Comparison of ENCODE assay signal across 17 cellular contexts in genomic region chr6:33181141-33181540, GRCh38. TPM values are rescaled to one million over a fixed set of nuclear protein-coding genes. Genes with fewer than 3 reads are reported as not detected.
DNase-seq lines count a peak whose midpoint lies in the region; ATAC-seq and TF ChIP-seq lines count a peak whose summit lies in the region.
"Had no signal": no experiment of that assay in that cellular context is flagged by ENCODE, and none has a peak within 500 bp of the region (broad histone marks: within the 10 kb centered on the region; RNA-seq: fewer than 3 reads in every experiment).

No MANE protein-coding gene starts in this region.

- H2BK15ac ChIP-seq in neuronal stem cell (ENCODE audit: low read length) = no peak overlapping the region

- H3K4me1 ChIP-seq in neuronal stem cell (ENCODE audit: control insufficient read depth in 2 of 2, insufficient read depth in 1 of 2, low read depth in 1 of 2, low read length in 2 of 2) = peaks cover 0 to 3% of the 10 kb centered on the region in 2 donors
- H3K4me1 ChIP-seq: Caco-2 had no signal

- H3K18ac ChIP-seq in neuronal stem cell (ENCODE audit: low read length) = no peak overlapping the region

- no peak overlapping the region for H2BK120ac ChIP-seq in neuronal stem cell (ENCODE audit: low read depth, low read length)

- H3K23ac ChIP-seq in neuronal stem cell (ENCODE audit: low read depth, low read length, poor library complexity) = no peak overlapping the region

- no peak overlapping the region for H3K27ac ChIP-seq in neuronal stem cell (replicated peaks; ENCODE audit: low read length)
- H3K27ac ChIP-seq: 22Rv1, GM23248, HL-60 had no signal

- TF ChIP-seq CTCF in activated CD8-positive, alpha-beta T cell treated with anti-CD3 and anti-CD28 coated beads for 36 hours (IDR thresholded peaks at IDR 0.05) = no peak
- no peak for TF ChIP-seq CTCF in natural killer cell (IDR thresholded peaks at IDR 0.05)

- H3K14ac ChIP-seq in neuronal stem cell (ENCODE audit: low read length) = no peak overlapping the region

- no peak overlapping the region for H2BK12ac ChIP-seq in neuronal stem cell (ENCODE audit: low read length)

- peak overlapping the region; percentile 16 for H3K27ac Mint-ChIP-seq in activated CD8-positive, alpha-beta T cell treated with anti-CD3 and anti-CD28 coated beads, Interleukin-2, amount 10 ng/mL, durations not matched to agents 7 days and 5 days
- no peak overlapping the region for H3K27ac Mint-ChIP-seq in activated CD8-positive, alpha-beta T cell treated with anti-CD3 and anti-CD28 coated beads for 36 hours
- peak overlapping the region; percentile 23 to 42 for H3K27ac Mint-ChIP-seq in natural killer cell
- peak overlapping the region in 1 of 2 donors; percentile 69 for H3K27ac Mint-ChIP-seq in natural killer cell treated with Interleukin-12 subunit alpha and Interleukin-12 subunit beta and Interleukin-15 and Interleukin-18, amount 100 ng/mL, for 72 hours

- peak overlapping the region; percentile 88 for H2BK5ac ChIP-seq in neuronal stem cell (ENCODE audit: low read length)

- H3K9me3 ChIP-seq in neuronal stem cell (replicated peaks in 1 of 2; ENCODE audit: control insufficient read depth in 2 of 2, insufficient read depth in 1 of 2, low read depth in 1 of 2, low read length in 2 of 2) = peaks cover 0 to 10% of the 10 kb centered on the region in 2 donors
- H3K9me3 ChIP-seq: Caco-2 had no signal

- POLR2A ChIA-PET in activated CD8-positive, alpha-beta T cell treated with anti-CD3 and anti-CD28 coated beads, Interleukin-2, amount 10 ng/mL, durations not matched to agents 7 days and 5 days (lab: Charles Lee) = no interaction called here
- POLR2A ChIA-PET in activated CD8-positive, alpha-beta T cell treated with anti-CD3 and anti-CD28 coated beads for 36 hours (lab: Charles Lee) = interaction anchor here (1.2 kb wide), 1 partner anchor 11 kb away, joined by 3 read pairs; no protein-coding TSS in a partner anchor

- no peaks in the 10 kb centered on the region for H3K36me3 ChIP-seq in neuronal stem cell (replicated peaks in 1 of 2; ENCODE audit: control insufficient read depth in 2 of 2, insufficient read depth in 2 of 2, low read length in 2 of 2)

- H3K79me1 ChIP-seq in neuronal stem cell (ENCODE audit: low read depth, low read length) = no peaks in the 10 kb centered on the region

- H3K27me3 ChIP-seq in neuronal stem cell (ENCODE audit: control insufficient read depth in 3 of 3, insufficient read depth in 3 of 3, low read depth in 1 of 3, low read length in 3 of 3) = peaks cover 0 to 10% (median 0%) of the 10 kb centered on the region in 3 experiments

- H3K4me3 Mint-ChIP-seq in activated CD8-positive, alpha-beta T cell treated with anti-CD3 and anti-CD28 coated beads, Interleukin-2, amount 10 ng/mL, durations not matched to agents 7 days and 5 days = no peak overlapping the region
- H3K4me3 Mint-ChIP-seq in activated CD8-positive, alpha-beta T cell treated with anti-CD3 and anti-CD28 coated beads for 36 hours = no peak overlapping the region
- H3K4me3 Mint-ChIP-seq in natural killer cell = no peak overlapping the region
- no peak overlapping the region for H3K4me3 Mint-ChIP-seq in natural killer cell treated with Interleukin-12 subunit alpha and Interleukin-12 subunit beta and Interleukin-15 and Interleukin-18, amount 100 ng/mL, for 72 hours
- H3K4me3 Mint-ChIP-seq: CD14-positive monocyte; CD8-positive, alpha-beta memory T cell had no signal

- no peak overlapping the region for H3K4ac ChIP-seq in neuronal stem cell (ENCODE audit: low read length)

- WGBS in neuronal stem cell (ENCODE audit: extremely low coverage in 2 of 2, insufficient read length in 2 of 2, insufficient replicate concordance in 1 of 2), 2 donors = no CpG with 5 or more reads among the region's 7 CpGs

- intact Hi-C loops in activated CD8-positive, alpha-beta T cell treated with anti-CD3 and anti-CD28 coated beads for 36 hours (cut with micrococcal nuclease) = no loop called here
- intact Hi-C loops in natural killer cell (cut with micrococcal nuclease) = no loop called here

- no peak for ATAC-seq in activated CD8-positive, alpha-beta T cell treated with anti-CD3 and anti-CD28 coated beads, Interleukin-2, amount 10 ng/mL, durations not matched to agents 7 days and 5 days
- no peak for ATAC-seq in activated CD8-positive, alpha-beta T cell treated with anti-CD3 and anti-CD28 coated beads for 36 hours
- ATAC-seq in natural killer cell (no peak), GM19395 (IDR thresholded peaks at IDR 0.05; ENCODE audit: unreplicated experiment) (no peak), GM19351 (IDR thresholded peaks at IDR 0.05; ENCODE audit: unreplicated experiment) (no peak)
- ATAC-seq in natural killer cell treated with Interleukin-12 subunit alpha and Interleukin-12 subunit beta and Interleukin-15 and Interleukin-18, amount 100 ng/mL, for 72 hours = no peak
- ATAC-seq: HCT116 had no signal

- no peak overlapping the region for H4K91ac ChIP-seq in neuronal stem cell (ENCODE audit: low read depth, low read length, poor library complexity)

- peaks cover 23% of the 10 kb centered on the region for H3K36me3 Mint-ChIP-seq in activated CD8-positive, alpha-beta T cell treated with anti-CD3 and anti-CD28 coated beads, Interleukin-2, amount 10 ng/mL, durations not matched to agents 7 days and 5 days (ENCODE audit: low read depth)
- peaks cover 18% of the 10 kb centered on the region for H3K36me3 Mint-ChIP-seq in activated CD8-positive, alpha-beta T cell treated with anti-CD3 and anti-CD28 coated beads for 36 hours (ENCODE audit: low read depth)
- peaks cover 13% of the 10 kb centered on the region for H3K36me3 Mint-ChIP-seq in natural killer cell
- H3K36me3 Mint-ChIP-seq in natural killer cell treated with Interleukin-12 subunit alpha and Interleukin-12 subunit beta and Interleukin-15 and Interleukin-18, amount 100 ng/mL, for 72 hours = peaks cover 14% of the 10 kb centered on the region

- CTCF ChIA-PET in activated CD8-positive, alpha-beta T cell treated with anti-CD3 and anti-CD28 coated beads, Interleukin-2, amount 10 ng/mL, durations not matched to agents 7 days and 5 days (lab: Charles Lee) = no interaction called here
- CTCF ChIA-PET in activated CD8-positive, alpha-beta T cell treated with anti-CD3 and anti-CD28 coated beads for 36 hours (lab: Charles Lee) = no interaction called here

- no peak overlapping the region for H3K4me3 ChIP-seq in neuronal stem cell (ENCODE audit: low read length in 2 of 2)
- H3K4me3 ChIP-seq: GM23248 had no signal

- no peak for TF ChIP-seq POLR2A in erythroblast (IDR thresholded peaks at IDR 0.05; ENCODE audit: low read length)

- H2AK5ac ChIP-seq in neuronal stem cell (ENCODE audit: low read depth, low read length) = peak overlapping the region; percentile 8

- H4K8ac ChIP-seq in neuronal stem cell (ENCODE audit: low read depth, low read length) = no peak overlapping the region

- no peak overlapping the region for H3K4me2 ChIP-seq in neuronal stem cell (ENCODE audit: insufficient read depth, low read length, poor library complexity, severe bottlenecking)

- no peak for DNase-seq in activated CD8-positive, alpha-beta T cell treated with anti-CD3 and anti-CD28 coated beads, Interleukin-2, amount 10 ng/mL, durations not matched to agents 7 days and 5 days
- DNase-seq in activated CD8-positive, alpha-beta T cell treated with anti-CD3 and anti-CD28 coated beads for 36 hours = no peak
- DNase-seq in natural killer cell = no peak
- no peak for DNase-seq in natural killer cell treated with Interleukin-12 subunit alpha and Interleukin-12 subunit beta and Interleukin-15 and Interleukin-18, amount 100 ng/mL, for 72 hours (ENCODE audit: low spot score)
- DNase-seq in neuronal stem cell (ENCODE audit: low spot score) = no peak
- DNase-seq in erythroblast (lab: John Stamatoyannopoulos, UW) = no peak
- DNase-seq: Caco-2; CD8-positive, alpha-beta memory T cell; DMS53; GF-D8; GM23248 had no signal

- no peaks in the 10 kb centered on the region for H3K27me3 Mint-ChIP-seq in activated CD8-positive, alpha-beta T cell treated with anti-CD3 and anti-CD28 coated beads, Interleukin-2, amount 10 ng/mL, durations not matched to agents 7 days and 5 days (ENCODE audit: low read depth)
- no peaks in the 10 kb centered on the region for H3K27me3 Mint-ChIP-seq in activated CD8-positive, alpha-beta T cell treated with anti-CD3 and anti-CD28 coated beads for 36 hours
- peaks cover 7 to 16% of the 10 kb centered on the region in 2 donors for H3K27me3 Mint-ChIP-seq in natural killer cell (ENCODE audit: low read depth in 2 of 2)
- H3K27me3 Mint-ChIP-seq in natural killer cell treated with Interleukin-12 subunit alpha and Interleukin-12 subunit beta and Interleukin-15 and Interleukin-18, amount 100 ng/mL, for 72 hours = peaks cover 0 to 10% of the 10 kb centered on the region in 2 donors

- no peak overlapping the region for H3K9ac ChIP-seq in neuronal stem cell (ENCODE audit: low read depth, low read length, poor library complexity)
- H3K9ac ChIP-seq: GM23248 had no signal

- H2AFZ ChIP-seq in neuronal stem cell (ENCODE audit: low read length) = no peak overlapping the region
- H2AFZ ChIP-seq: GM23248 had no signal

- peaks cover 15% of the 10 kb centered on the region for H3K9me3 Mint-ChIP-seq in activated CD8-positive, alpha-beta T cell treated with anti-CD3 and anti-CD28 coated beads, Interleukin-2, amount 10 ng/mL, durations not matched to agents 7 days and 5 days (ENCODE audit: insufficient read depth)
- H3K9me3 Mint-ChIP-seq in activated CD8-positive, alpha-beta T cell treated with anti-CD3 and anti-CD28 coated beads for 36 hours = peaks cover 16% of the 10 kb centered on the region
- peaks cover 8 to 11% of the 10 kb centered on the region in 2 donors for H3K9me3 Mint-ChIP-seq in natural killer cell
- H3K9me3 Mint-ChIP-seq in natural killer cell treated with Interleukin-12 subunit alpha and Interleukin-12 subunit beta and Interleukin-15 and Interleukin-18, amount 100 ng/mL, for 72 hours = peaks cover 11% of the 10 kb centered on the region

- peaks cover 24% of the 10 kb centered on the region for H3K4me1 Mint-ChIP-seq in activated CD8-positive, alpha-beta T cell treated with anti-CD3 and anti-CD28 coated beads, Interleukin-2, amount 10 ng/mL, durations not matched to agents 7 days and 5 days (ENCODE audit: low read depth)
- peaks cover 19% of the 10 kb centered on the region for H3K4me1 Mint-ChIP-seq in activated CD8-positive, alpha-beta T cell treated with anti-CD3 and anti-CD28 coated beads for 36 hours (ENCODE audit: low read depth)
- peaks cover 15 to 24% of the 10 kb centered on the region in 2 donors for H3K4me1 Mint-ChIP-seq in natural killer cell
- peaks cover 14% of the 10 kb centered on the region in 2 donors for H3K4me1 Mint-ChIP-seq in natural killer cell treated with Interleukin-12 subunit alpha and Interleukin-12 subunit beta and Interleukin-15 and Interleukin-18, amount 100 ng/mL, for 72 hours (ENCODE audit: low read depth in 2 of 2)

RNA-seq across cellular contexts. Expression of gene COL11A2, which starts 11.1 kb away (rescaled TPM):
- total RNA-seq in activated CD8-positive, alpha-beta T cell treated with anti-CD3 and anti-CD28 coated beads, Interleukin-2, amount 10 ng/mL, durations not matched to agents 7 days and 5 days = under 1 TPM; 0.71 to 0.83 TPM
- 1 to 10 TPM; 1.3 to 1.4 TPM for total RNA-seq in activated CD8-positive, alpha-beta T cell treated with anti-CD3 and anti-CD28 coated beads for 36 hours
- 1 to 10 TPM in 1 of 3 donors, under 1 TPM in 2; 0.93 to 2.0 (median 0.94) TPM for total RNA-seq in natural killer cell
- total RNA-seq in natural killer cell treated with Interleukin-12 subunit alpha and Interleukin-12 subunit beta and Interleukin-15 and Interleukin-18, amount 100 ng/mL, for 72 hours = 1 to 10 TPM; 1.1 to 1.3 TPM
- 0.86 TPM for polyA plus RNA-seq in neuronal stem cell (2013, experiment 1 of 2)
- polyA plus RNA-seq in neuronal stem cell (2013, experiment 2 of 2) = 0.82 TPM
- polyA plus RNA-seq: CD14-positive monocyte; CD8-positive, alpha-beta memory T cell had no signal

RNA-seq across cellular contexts. Expression of gene RXRB, which starts 19.3 kb away (rescaled TPM):
- total RNA-seq in activated CD8-positive, alpha-beta T cell treated with anti-CD3 and anti-CD28 coated beads, Interleukin-2, amount 10 ng/mL, durations not matched to agents 7 days and 5 days = 10 to 100 TPM; 33.5 to 34.5 TPM
- 10 to 100 TPM; 41.2 to 41.9 TPM for total RNA-seq in activated CD8-positive, alpha-beta T cell treated with anti-CD3 and anti-CD28 coated beads for 36 hours
- 10 to 100 TPM; 72.3 to 96.4 (median 73.9) TPM for total RNA-seq in natural killer cell
- total RNA-seq in natural killer cell treated with Interleukin-12 subunit alpha and Interleukin-12 subunit beta and Interleukin-15 and Interleukin-18, amount 100 ng/mL, for 72 hours = 10 to 100 TPM; 43.9 to 50.4 TPM
- 18.7 TPM for polyA plus RNA-seq in neuronal stem cell (2013, experiment 1 of 2)
- 18.1 TPM for polyA plus RNA-seq in neuronal stem cell (2013, experiment 2 of 2)

RNA-seq across cellular contexts. Expression of gene SLC39A7, which starts 19.5 kb away (rescaled TPM):
- 10 to 100 TPM; 45.6 to 50.8 TPM for total RNA-seq in activated CD8-positive, alpha-beta T cell treated with anti-CD3 and anti-CD28 coated beads, Interleukin-2, amount 10 ng/mL, durations not matched to agents 7 days and 5 days
- total RNA-seq in activated CD8-positive, alpha-beta T cell treated with anti-CD3 and anti-CD28 coated beads for 36 hours = 10 to 100 TPM; 43.1 to 43.3 TPM
- 10 to 100 TPM; 38.9 to 45.7 (median 45.6) TPM for total RNA-seq in natural killer cell
- total RNA-seq in natural killer cell treated with Interleukin-12 subunit alpha and Interleukin-12 subunit beta and Interleukin-15 and Interleukin-18, amount 100 ng/mL, for 72 hours = 100 to 1,000 TPM in 1 of 2 donors, 10 to 100 TPM in 1; 91.5 to 102 TPM
- polyA plus RNA-seq in neuronal stem cell (2013, experiment 1 of 2) = 42.0 TPM
- 40.1 TPM for polyA plus RNA-seq in neuronal stem cell (2013, experiment 2 of 2)

RNA-seq across cellular contexts. Expression of gene HSD17B8, which starts 23.3 kb away (rescaled TPM):
- total RNA-seq in activated CD8-positive, alpha-beta T cell treated with anti-CD3 and anti-CD28 coated beads, Interleukin-2, amount 10 ng/mL, durations not matched to agents 7 days and 5 days = 10 to 100 TPM; 13.9 to 14.1 TPM
- 10 to 100 TPM; 40.6 to 42.0 TPM for total RNA-seq in activated CD8-positive, alpha-beta T cell treated with anti-CD3 and anti-CD28 coated beads for 36 hours
- 1 to 10 TPM; 5.4 to 7.7 (median 6.8) TPM for total RNA-seq in natural killer cell
- total RNA-seq in natural killer cell treated with Interleukin-12 subunit alpha and Interleukin-12 subunit beta and Interleukin-15 and Interleukin-18, amount 100 ng/mL, for 72 hours = 1 to 10 TPM; 3.3 to 6.2 TPM
- polyA plus RNA-seq in neuronal stem cell (2013, experiment 1 of 2) = 8.2 TPM
- 8.3 TPM for polyA plus RNA-seq in neuronal stem cell (2013, experiment 2 of 2)

RNA-seq across cellular contexts. Expression of gene RING1, which starts 27.2 kb away (rescaled TPM):
- total RNA-seq in activated CD8-positive, alpha-beta T cell treated with anti-CD3 and anti-CD28 coated beads, Interleukin-2, amount 10 ng/mL, durations not matched to agents 7 days and 5 days = 10 to 100 TPM; 39.8 to 44.6 TPM
- total RNA-seq in activated CD8-positive, alpha-beta T cell treated with anti-CD3 and anti-CD28 coated beads for 36 hours = 10 to 100 TPM; 26.8 to 27.5 TPM
- total RNA-seq in natural killer cell = 10 to 100 TPM; 34.5 to 40.3 (median 36.5) TPM
- 10 to 100 TPM; 31.1 to 35.5 TPM for total RNA-seq in natural killer cell treated with Interleukin-12 subunit alpha and Interleukin-12 subunit beta and Interleukin-15 and Interleukin-18, amount 100 ng/mL, for 72 hours
- polyA plus RNA-seq in neuronal stem cell (2013, experiment 1 of 2) = 47.3 TPM
- polyA plus RNA-seq in neuronal stem cell (2013, experiment 2 of 2) = 47.9 TPM
